Comparison of ENCODE assay signal across 12 cellular contexts in the genomic region with DNA sequence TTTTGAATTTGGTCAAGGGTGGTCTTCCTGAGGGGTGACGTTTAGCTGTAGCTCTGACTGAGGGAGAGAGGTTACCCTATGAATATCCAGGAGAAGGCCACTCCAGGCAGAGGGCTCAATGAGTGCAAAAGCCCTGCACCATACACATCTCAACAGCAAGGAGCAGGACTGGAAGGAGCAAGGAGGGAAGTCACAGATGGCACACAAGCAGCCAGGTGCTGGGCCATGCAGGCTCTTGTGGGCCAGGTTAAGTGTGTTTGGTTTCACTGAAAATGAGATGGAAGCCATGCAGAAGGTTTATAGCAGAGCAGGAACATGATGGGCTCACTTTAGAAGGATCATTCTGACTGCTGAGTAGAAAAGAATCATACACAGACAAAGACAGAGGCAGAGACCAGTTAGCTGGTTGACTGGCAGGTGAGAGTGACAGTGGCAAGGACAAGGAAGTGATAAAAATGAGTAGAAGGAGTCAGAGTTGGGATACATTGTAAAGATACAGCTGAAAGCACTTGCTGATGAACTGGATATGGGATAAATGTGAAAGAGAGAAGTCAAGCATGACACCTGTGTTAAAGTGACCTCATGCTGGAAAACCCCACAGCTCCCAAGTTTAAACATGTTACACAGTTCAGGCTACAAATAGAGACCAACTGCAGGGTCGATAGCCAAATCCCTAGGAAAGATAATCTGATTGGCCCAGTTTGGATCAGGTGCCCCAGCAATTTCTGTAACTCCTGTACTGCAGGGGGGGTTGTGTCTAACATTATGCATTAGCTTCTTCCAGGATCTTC.
DNase-seq lines count a peak whose midpoint lies in the region; ATAC-seq, FAIRE-seq and TF ChIP-seq lines count a peak whose summit lies in the region.
"Had no signal": no experiment of that assay in that cellular context is flagged by ENCODE, and none has a peak within 500 bp of the region (broad histone marks: within the 10 kb centered on the region; RNA-seq: fewer than 3 reads in every experiment).

No MANE protein-coding gene starts in this region.

- H4K20me1 ChIP-seq in GM12878 (ENCODE audit: control insufficient read depth, insufficient read depth): no peaks in the 10 kb centered on the region

- TF ChIP-seq POLR2A in GM12878 (IDR thresholded peaks at IDR 0.05; ENCODE audit: low read depth, low read length): no peak

- FAIRE-seq in GM12878 (lab: Jason Lieb, UNC): peak; percentile 52

- no peak for TF ChIP-seq CTCF in GM12878 (IDR thresholded peaks at IDR 0.05 in 2 of 3, conservative IDR thresholded peaks at IDR 0.05 in 1 of 3; ENCODE audit: control insufficient read depth in 2 of 3, extremely low read depth in 1 of 3, insufficient read depth in 1 of 3, low read depth in 3 of 3, low read length in 3 of 3)

- 9% methylated on average over 2 of the region's 2 CpGs for WGBS in GM12878 (ENCODE audit: insufficient coverage, insufficient replicate concordance, low lambda C conversion rate, missing lambda C conversion rate)

- H3K9me3 ChIP-seq in GM12878 (replicated peaks; ENCODE audit: control insufficient read depth, insufficient read depth, low read length): no peaks in the 10 kb centered on the region; the same call in 2 of the 3 replicates

- in situ Hi-C loops in GM12878 (cut with MboI): no loop called here

- intact Hi-C loops in GM12878 (cut with micrococcal nuclease; ENCODE audit: unreplicated experiment): no loop called here

- no peaks in the 10 kb centered on the region for H3K27me3 ChIP-seq in GM12878 (replicated peaks in 1 of 2; ENCODE audit: control insufficient read depth in 2 of 2, insufficient read depth in 2 of 2, low read length in 1 of 2)
- H3K27me3 ChIP-seq: heart right ventricle had no signal

- CTCF ChIA-PET in GM12878 (lab: Yijun Ruan, JAX): no interaction called here

- H3K4me1 ChIP-seq in GM12878 (ENCODE audit: control insufficient read depth, insufficient read depth, low read length): no peaks in the 10 kb centered on the region; the same call in 1 of the 2 replicates
- H3K4me1 ChIP-seq: heart right ventricle had no signal

- BruUV-seq in GM12878 (replicated peaks; lab: Mats Ljungman, UMichigan): no TSS peak

- no peak for TF ChIP-seq EP300 in GM12878 (IDR thresholded peaks at IDR 0.05; ENCODE audit: borderline replicate concordance in 1 of 2, control insufficient read depth in 1 of 2, low read depth in 2 of 2, low read length in 2 of 2)

- H3K4me3 ChIP-seq in GM12878: no peak overlapping the region
- H3K4me3 ChIP-seq: heart right ventricle had no signal

- TF ChIP-seq RAD21 in GM12878 (IDR thresholded peaks at IDR 0.05; ENCODE audit: insufficient read depth, low read depth, low read length): no peak

- RAD21 ChIA-PET in GM12878 (lab: Charles Lee; ENCODE audit: unreplicated experiment): interaction anchor here (0.8 to 3.1 kb wide), 2 partner anchors 10 to 11 kb away, joined by 3 to 17 read pairs; no protein-coding TSS in a partner anchor

- SMC1A ChIA-PET in GM12878 (lab: Charles Lee; ENCODE audit: uncharacterized antibody, unreplicated experiment): interaction anchor here (0.9 to 4.3 kb wide), 5 partner anchors 9 to 23 kb away, joined by 3 to 27 read pairs (median 3); no protein-coding TSS in a partner anchor

- H3K27ac ChIP-seq in GM12878 (ENCODE audit: control insufficient read depth, insufficient read depth): no peak overlapping the region; the same call in 1 of the 2 replicates
- H3K27ac ChIP-seq: heart right ventricle had no signal

- no peaks in the 10 kb centered on the region for H3K36me3 ChIP-seq in GM12878 (ENCODE audit: control insufficient read depth in 2 of 2, insufficient read depth in 2 of 2, low read length in 1 of 2)
- H3K36me3 ChIP-seq: heart right ventricle had no signal

- POLR2A ChIA-PET in GM12878 (lab: Charles Lee): no interaction called here

- H3K4me2 ChIP-seq in GM12878 (ENCODE audit: control insufficient read depth, insufficient read depth): no peak overlapping the region

- ATAC-seq in GM19463 (IDR thresholded peaks at IDR 0.05; ENCODE audit: unreplicated experiment) (peak; percentile 77), HG03432 (IDR thresholded peaks at IDR 0.05; ENCODE audit: unreplicated experiment) (peak; percentile 85), GM12878 (peak; percentile 74)
- ATAC-seq: CD8-positive, alpha-beta T cell; heart right ventricle had no signal

- no peak overlapping the region for H3K9ac ChIP-seq in GM12878 (ENCODE audit: control insufficient read depth, insufficient read depth, low read length)

- H2AFZ ChIP-seq in GM12878 (ENCODE audit: control insufficient read depth, low read depth, low read length): no peak overlapping the region; the same call in 1 of the 2 replicates

- H3K79me2 ChIP-seq in GM12878 (ENCODE audit: control insufficient read depth, insufficient read depth, low read length): no peaks in the 10 kb centered on the region

- DNase-seq in DMS53 (lab: John Stamatoyannopoulos, UW) (peak; percentile 73), GM12878 (ENCODE audit: low read depth, low spot score) (peak; percentile 9), T1000 (lab: John Stamatoyannopoulos, UW) (no peak), AG08396 (ENCODE audit: low spot score) (no peak), RKO (ENCODE audit: low spot score) (no peak), occipital lobe (lab: John Stamatoyannopoulos, UW) (no peak)
- DNase-seq: caudate nucleus; CD8-positive, alpha-beta T cell; heart right ventricle; nephron progenitor cell had no signal

TF ChIP-seq in GM12878, 131 proteins besides CTCF, POLR2A, EP300 and RAD21 (continues in another document):
- TF ChIP-seq CHD1 (IDR thresholded peaks at IDR 0.05; ENCODE audit: low read depth, low read length) (no peak), SIX5 (IDR thresholded peaks at IDR 0.05; ENCODE audit: low read depth, low read length, severe bottlenecking) (no peak), NR2C1 (IDR thresholded peaks at IDR 0.05) (no peak), IKZF2 (IDR thresholded peaks at IDR 0.05) (peak in 1 of 2 experiments; percentile 41; a peak in 1 of 4 replicates), MYB (IDR thresholded peaks at IDR 0.05; ENCODE audit: borderline replicate concordance, low read depth, low read length) (no peak), EED (IDR thresholded peaks at IDR 0.05; ENCODE audit: low read depth) (no peak), PAX5 (IDR thresholded peaks at IDR 0.05; ENCODE audit: borderline replicate concordance, low read depth, low read length) (0 out of 2 replicates have a peak, but pooled peaks have one; percentile 11)
- TF ChIP-seq, protein P1, sequence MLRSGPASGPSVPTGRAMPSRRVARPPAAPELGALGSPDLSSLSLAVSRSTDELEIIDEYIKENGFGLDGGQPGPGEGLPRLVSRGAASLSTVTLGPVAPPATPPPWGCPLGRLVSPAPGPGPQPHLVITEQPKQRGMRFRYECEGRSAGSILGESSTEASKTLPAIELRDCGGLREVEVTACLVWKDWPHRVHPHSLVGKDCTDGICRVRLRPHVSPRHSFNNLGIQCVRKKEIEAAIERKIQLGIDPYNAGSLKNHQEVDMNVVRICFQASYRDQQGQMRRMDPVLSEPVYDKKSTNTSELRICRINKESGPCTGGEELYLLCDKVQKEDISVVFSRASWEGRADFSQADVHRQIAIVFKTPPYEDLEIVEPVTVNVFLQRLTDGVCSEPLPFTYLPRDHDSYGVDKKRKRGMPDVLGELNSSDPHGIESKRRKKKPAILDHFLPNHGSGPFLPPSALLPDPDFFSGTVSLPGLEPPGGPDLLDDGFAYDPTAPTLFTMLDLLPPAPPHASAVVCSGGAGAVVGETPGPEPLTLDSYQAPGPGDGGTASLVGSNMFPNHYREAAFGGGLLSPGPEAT (IDR thresholded peaks at IDR 0.05; ENCODE audit: low read depth): peak; percentile 35; the same call in 1 of the 2 replicates
- TF ChIP-seq, protein P2, sequence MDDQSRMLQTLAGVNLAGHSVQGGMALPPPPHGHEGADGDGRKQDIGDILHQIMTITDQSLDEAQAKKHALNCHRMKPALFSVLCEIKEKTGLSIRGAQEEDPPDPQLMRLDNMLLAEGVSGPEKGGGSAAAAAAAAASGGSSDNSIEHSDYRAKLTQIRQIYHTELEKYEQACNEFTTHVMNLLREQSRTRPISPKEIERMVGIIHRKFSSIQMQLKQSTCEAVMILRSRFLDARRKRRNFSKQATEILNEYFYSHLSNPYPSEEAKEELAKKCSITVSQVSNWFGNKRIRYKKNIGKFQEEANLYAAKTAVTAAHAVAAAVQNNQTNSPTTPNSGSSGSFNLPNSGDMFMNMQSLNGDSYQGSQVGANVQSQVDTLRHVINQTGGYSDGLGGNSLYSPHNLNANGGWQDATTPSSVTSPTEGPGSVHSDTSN (IDR thresholded peaks at IDR 0.05; ENCODE audit: insufficient replicate concordance, low read depth, low read length): peak; percentile 59
- TF ChIP-seq, protein P3, sequence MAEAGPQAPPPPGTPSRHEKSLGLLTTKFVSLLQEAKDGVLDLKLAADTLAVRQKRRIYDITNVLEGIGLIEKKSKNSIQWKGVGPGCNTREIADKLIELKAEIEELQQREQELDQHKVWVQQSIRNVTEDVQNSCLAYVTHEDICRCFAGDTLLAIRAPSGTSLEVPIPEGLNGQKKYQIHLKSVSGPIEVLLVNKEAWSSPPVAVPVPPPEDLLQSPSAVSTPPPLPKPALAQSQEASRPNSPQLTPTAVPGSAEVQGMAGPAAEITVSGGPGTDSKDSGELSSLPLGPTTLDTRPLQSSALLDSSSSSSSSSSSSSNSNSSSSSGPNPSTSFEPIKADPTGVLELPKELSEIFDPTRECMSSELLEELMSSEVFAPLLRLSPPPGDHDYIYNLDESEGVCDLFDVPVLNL (IDR thresholded peaks at IDR 0.05; ENCODE audit: low read depth, low read length): no peak
- TF ChIP-seq, protein P4, sequence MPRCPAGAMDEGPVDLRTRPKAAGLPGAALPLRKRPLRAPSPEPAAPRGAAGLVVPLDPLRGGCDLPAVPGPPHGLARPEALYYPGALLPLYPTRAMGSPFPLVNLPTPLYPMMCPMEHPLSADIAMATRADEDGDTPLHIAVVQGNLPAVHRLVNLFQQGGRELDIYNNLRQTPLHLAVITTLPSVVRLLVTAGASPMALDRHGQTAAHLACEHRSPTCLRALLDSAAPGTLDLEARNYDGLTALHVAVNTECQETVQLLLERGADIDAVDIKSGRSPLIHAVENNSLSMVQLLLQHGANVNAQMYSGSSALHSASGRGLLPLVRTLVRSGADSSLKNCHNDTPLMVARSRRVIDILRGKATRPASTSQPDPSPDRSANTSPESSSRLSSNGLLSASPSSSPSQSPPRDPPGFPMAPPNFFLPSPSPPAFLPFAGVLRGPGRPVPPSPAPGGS (IDR thresholded peaks at IDR 0.05; ENCODE audit: borderline replicate concordance, insufficient read depth, low read depth, low read length, poor library complexity, severe bottlenecking): no peak
- TF ChIP-seq, protein P5, sequence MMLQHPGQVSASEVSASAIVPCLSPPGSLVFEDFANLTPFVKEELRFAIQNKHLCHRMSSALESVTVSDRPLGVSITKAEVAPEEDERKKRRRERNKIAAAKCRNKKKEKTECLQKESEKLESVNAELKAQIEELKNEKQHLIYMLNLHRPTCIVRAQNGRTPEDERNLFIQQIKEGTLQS (IDR thresholded peaks at IDR 0.05; ENCODE audit: borderline replicate concordance, extremely low read depth, low read depth, low read length): no peak

Comparison
In these comparisons a context has a peak if more than half of its experiments do, and no peak if none do; other contexts are left out.
1. DNase-seq: peak in DMS53 (single experiment) and GM12878 (single experiment); none in T1000 (single experiment), AG08396 (single experiment), RKO (single experiment) and occipital lobe (single experiment).
2. Peak in every context shown above with its lines, with median percentiles within 50 percentile points of each other: ATAC-seq.